In the genomic region with DNA sequence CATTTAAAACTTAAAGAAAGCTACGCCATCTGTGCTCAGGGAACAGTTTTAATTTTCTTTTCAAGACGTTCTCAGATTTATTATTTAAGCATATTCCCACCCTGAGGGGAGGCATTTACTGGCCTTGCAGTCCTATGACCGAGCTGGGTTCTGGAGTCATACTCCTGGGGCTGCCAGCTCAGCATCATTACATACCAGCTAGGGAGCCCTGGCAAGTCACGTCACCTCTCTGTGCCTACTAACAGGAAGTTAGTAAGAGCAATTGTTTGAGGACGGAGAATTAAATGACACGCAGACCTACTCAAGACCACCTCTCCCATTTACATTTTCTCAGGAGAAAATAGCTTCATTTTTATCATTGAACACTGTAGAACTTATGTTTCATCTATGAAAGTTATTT, we compare ENCODE assay signal across 12 cellular contexts. TPM values are rescaled to one million over a fixed set of nuclear protein-coding genes. Genes with fewer than 3 reads are reported as not detected.
DNase-seq lines count a peak whose midpoint lies in the region; ATAC-seq and TF ChIP-seq lines count a peak whose summit lies in the region.
"Had no signal": no experiment of that assay in that cellular context is flagged by ENCODE, and none has a peak within 500 bp of the region (broad histone marks: within the 10 kb centered on the region; RNA-seq: fewer than 3 reads in every experiment).

No MANE protein-coding gene starts in this region.

- ATAC-seq in SK-N-SH treated with all-trans-retinoic acid at 6 μM for 48 hours, result no peak

- no peaks in the 10 kb centered on the region for H3K9me3 Mint-ChIP-seq in chondrocyte (ENCODE audit: low read depth)

- H3K27ac Mint-ChIP-seq in chondrocyte (ENCODE audit: unreplicated experiment), result peak overlapping the region; percentile 20

- H3K4me3 Mint-ChIP-seq in chondrocyte (ENCODE audit: unreplicated experiment), result no peak overlapping the region

- no peaks in the 10 kb centered on the region for H3K36me3 Mint-ChIP-seq in chondrocyte (ENCODE audit: low read depth)

- DNase-seq in AG08396 (ENCODE audit: low spot score) (peak; percentile 46), M059J (ENCODE audit: low read depth) (peak; percentile 91), chondrocyte (ENCODE audit: low spot score) (no peak), kidney tubule cell (ENCODE audit: low spot score) (peak; percentile 82), nucleus accumbens (lab: John Stamatoyannopoulos, UW) (no peak), ecto neural progenitor cell (ENCODE audit: low spot score) (no peak), GM03348 (ENCODE audit: low spot score) (no peak)
- DNase-seq: activated effector memory CD4-positive, alpha-beta T cell treated with anti-CD3 and anti-CD28 coated beads, Interleukin-2, amount 50 U/mL, for 16 hours; NCI-H1048; posterior cingulate gyrus had no signal

- H3K4me1 Mint-ChIP-seq in chondrocyte (ENCODE audit: low read depth), result peaks cover 38% of the 10 kb centered on the region

- peaks cover 17% of the 10 kb centered on the region for H3K27me3 Mint-ChIP-seq in chondrocyte (ENCODE audit: low read depth)

- TF ChIP-seq CTCF in chondrocyte (IDR thresholded peaks at IDR 0.05), result no peak

TF ChIP-seq in SK-N-SH treated with all-trans-retinoic acid at 6 μM for 48 hours, 23 proteins besides CTCF, POLR2A, EP300 and RAD21:
- TF ChIP-seq, protein P1, sequence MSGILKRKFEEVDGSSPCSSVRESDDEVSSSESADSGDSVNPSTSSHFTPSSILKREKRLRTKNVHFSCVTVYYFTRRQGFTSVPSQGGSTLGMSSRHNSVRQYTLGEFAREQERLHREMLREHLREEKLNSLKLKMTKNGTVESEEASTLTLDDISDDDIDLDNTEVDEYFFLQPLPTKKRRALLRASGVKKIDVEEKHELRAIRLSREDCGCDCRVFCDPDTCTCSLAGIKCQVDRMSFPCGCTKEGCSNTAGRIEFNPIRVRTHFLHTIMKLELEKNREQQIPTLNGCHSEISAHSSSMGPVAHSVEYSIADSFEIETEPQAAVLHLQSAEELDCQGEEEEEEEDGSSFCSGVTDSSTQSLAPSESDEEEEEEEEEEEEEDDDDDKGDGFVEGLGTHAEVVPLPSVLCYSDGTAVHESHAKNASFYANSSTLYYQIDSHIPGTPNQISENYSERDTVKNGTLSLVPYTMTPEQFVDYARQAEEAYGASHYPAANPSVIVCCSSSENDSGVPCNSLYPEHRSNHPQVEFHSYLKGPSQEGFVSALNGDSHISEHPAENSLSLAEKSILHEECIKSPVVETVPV (CRISPR knock-in tag; IDR thresholded peaks at IDR 0.05), result no peak
- TF ChIP-seq GLIS3 (CRISPR knock-in tag; IDR thresholded peaks at IDR 0.05) (no peak), TOX (CRISPR knock-in tag; IDR thresholded peaks at IDR 0.05; ENCODE audit: borderline replicate concordance) (no peak), PPARA (CRISPR knock-in tag; IDR thresholded peaks at IDR 0.05; ENCODE audit: borderline replicate concordance) (no peak), ZC3H10 (CRISPR knock-in tag; IDR thresholded peaks at IDR 0.05) (no peak), RARB (CRISPR knock-in tag; IDR thresholded peaks at IDR 0.05) (no peak), TCF4 (CRISPR knock-in tag; IDR thresholded peaks at IDR 0.05; ENCODE audit: borderline replicate concordance) (no peak), ZNF70 (CRISPR knock-in tag; IDR thresholded peaks at IDR 0.05) (no peak), ZNF8 (CRISPR knock-in tag; IDR thresholded peaks at IDR 0.05) (no peak), BACH2 (CRISPR knock-in tag; IDR thresholded peaks at IDR 0.05; ENCODE audit: borderline replicate concordance) (no peak), ZFP3 (CRISPR knock-in tag; IDR thresholded peaks at IDR 0.05) (no peak), OSR1 (CRISPR knock-in tag; IDR thresholded peaks at IDR 0.05) (no peak), ZNF565 (CRISPR knock-in tag; conservative IDR thresholded peaks at IDR 0.05; ENCODE audit: low read depth) (no peak), ARNTL (CRISPR knock-in tag; IDR thresholded peaks at IDR 0.05; ENCODE audit: borderline replicate concordance, low read depth) (no peak), ZFP30 (CRISPR knock-in tag; IDR thresholded peaks at IDR 0.05) (no peak), SNAI2 (CRISPR knock-in tag; IDR thresholded peaks at IDR 0.05) (no peak)
- TF ChIP-seq, protein P2, sequence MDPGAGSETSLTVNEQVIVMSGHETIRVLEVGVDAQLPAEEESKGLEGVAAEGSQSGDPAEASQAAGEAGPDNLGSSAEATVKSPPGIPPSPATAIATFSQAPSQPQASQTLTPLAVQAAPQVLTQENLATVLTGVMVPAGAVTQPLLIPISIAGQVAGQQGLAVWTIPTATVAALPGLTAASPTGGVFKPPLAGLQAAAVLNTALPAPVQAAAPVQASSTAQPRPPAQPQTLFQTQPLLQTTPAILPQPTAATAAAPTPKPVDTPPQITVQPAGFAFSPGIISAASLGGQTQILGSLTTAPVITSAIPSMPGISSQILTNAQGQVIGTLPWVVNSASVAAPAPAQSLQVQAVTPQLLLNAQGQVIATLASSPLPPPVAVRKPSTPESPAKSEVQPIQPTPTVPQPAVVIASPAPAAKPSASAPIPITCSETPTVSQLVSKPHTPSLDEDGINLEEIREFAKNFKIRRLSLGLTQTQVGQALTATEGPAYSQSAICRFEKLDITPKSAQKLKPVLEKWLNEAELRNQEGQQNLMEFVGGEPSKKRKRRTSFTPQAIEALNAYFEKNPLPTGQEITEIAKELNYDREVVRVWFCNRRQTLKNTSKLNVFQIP (CRISPR knock-in tag; IDR thresholded peaks at IDR 0.05; ENCODE audit: borderline replicate concordance, low read depth), result no peak
- TF ChIP-seq, protein P3, sequence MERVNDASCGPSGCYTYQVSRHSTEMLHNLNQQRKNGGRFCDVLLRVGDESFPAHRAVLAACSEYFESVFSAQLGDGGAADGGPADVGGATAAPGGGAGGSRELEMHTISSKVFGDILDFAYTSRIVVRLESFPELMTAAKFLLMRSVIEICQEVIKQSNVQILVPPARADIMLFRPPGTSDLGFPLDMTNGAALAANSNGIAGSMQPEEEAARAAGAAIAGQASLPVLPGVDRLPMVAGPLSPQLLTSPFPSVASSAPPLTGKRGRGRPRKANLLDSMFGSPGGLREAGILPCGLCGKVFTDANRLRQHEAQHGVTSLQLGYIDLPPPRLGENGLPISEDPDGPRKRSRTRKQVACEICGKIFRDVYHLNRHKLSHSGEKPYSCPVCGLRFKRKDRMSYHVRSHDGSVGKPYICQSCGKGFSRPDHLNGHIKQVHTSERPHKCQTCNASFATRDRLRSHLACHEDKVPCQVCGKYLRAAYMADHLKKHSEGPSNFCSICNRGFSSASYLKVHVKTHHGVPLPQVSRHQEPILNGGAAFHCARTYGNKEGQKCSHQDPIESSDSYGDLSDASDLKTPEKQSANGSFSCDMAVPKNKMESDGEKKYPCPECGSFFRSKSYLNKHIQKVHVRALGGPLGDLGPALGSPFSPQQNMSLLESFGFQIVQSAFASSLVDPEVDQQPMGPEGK (CRISPR knock-in tag; IDR thresholded peaks at IDR 0.05; ENCODE audit: borderline replicate concordance), result no peak
- TF ChIP-seq, protein P4, sequence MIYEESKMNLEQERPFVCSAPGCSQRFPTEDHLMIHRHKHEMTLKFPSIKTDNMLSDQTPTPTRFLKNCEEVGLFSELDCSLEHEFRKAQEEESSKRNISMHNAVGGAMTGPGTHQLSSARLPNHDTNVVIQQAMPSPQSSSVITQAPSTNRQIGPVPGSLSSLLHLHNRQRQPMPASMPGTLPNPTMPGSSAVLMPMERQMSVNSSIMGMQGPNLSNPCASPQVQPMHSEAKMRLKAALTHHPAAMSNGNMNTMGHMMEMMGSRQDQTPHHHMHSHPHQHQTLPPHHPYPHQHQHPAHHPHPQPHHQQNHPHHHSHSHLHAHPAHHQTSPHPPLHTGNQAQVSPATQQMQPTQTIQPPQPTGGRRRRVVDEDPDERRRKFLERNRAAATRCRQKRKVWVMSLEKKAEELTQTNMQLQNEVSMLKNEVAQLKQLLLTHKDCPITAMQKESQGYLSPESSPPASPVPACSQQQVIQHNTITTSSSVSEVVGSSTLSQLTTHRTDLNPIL (CRISPR knock-in tag; IDR thresholded peaks at IDR 0.05; ENCODE audit: low read depth), result no peak
- TF ChIP-seq, protein P5, sequence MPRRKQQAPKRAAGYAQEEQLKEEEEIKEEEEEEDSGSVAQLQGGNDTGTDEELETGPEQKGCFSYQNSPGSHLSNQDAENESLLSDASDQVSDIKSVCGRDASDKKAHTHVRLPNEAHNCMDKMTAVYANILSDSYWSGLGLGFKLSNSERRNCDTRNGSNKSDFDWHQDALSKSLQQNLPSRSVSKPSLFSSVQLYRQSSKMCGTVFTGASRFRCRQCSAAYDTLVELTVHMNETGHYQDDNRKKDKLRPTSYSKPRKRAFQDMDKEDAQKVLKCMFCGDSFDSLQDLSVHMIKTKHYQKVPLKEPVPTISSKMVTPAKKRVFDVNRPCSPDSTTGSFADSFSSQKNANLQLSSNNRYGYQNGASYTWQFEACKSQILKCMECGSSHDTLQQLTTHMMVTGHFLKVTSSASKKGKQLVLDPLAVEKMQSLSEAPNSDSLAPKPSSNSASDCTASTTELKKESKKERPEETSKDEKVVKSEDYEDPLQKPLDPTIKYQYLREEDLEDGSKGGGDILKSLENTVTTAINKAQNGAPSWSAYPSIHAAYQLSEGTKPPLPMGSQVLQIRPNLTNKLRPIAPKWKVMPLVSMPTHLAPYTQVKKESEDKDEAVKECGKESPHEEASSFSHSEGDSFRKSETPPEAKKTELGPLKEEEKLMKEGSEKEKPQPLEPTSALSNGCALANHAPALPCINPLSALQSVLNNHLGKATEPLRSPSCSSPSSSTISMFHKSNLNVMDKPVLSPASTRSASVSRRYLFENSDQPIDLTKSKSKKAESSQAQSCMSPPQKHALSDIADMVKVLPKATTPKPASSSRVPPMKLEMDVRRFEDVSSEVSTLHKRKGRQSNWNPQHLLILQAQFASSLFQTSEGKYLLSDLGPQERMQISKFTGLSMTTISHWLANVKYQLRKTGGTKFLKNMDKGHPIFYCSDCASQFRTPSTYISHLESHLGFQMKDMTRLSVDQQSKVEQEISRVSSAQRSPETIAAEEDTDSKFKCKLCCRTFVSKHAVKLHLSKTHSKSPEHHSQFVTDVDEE (CRISPR knock-in tag; IDR thresholded peaks at IDR 0.05), result no peak

RNA-seq across cellular contexts. Expression of a gene that starts 5.8 kb away (rescaled TPM):
- total RNA-seq in M059J (2014; rRNA removed; shearing (Covaris generic)), result 23.7 and 33.5 TPM in 2 replicates
- total RNA-seq in chondrocyte, result 0.15 to 0.48 TPM (median 0.18 TPM) in 3 replicates
- total RNA-seq: G401 had no signal

Comparison
In these comparisons a context has a peak if more than half of its experiments do, and no peak if none do; other contexts are left out.
1. DNase-seq: peak in AG08396 (single experiment), M059J (single experiment) and kidney tubule cell (single experiment); none in chondrocyte (single experiment), nucleus accumbens (0 of 56), ecto neural progenitor cell (single experiment) and GM03348 (single experiment).
2. RNA of a gene that starts 5.8 kb away (total RNA-seq): 23.7 to 33.5 TPM in M059J; 0.15 to 0.48 TPM in chondrocyte; every median in the first group is over 10 times any median in the second.